ENCODE assay signal across 9 cellular contexts in genomic region chr10:73044378-73045285, GRCh38. TPM values are rescaled to one million over a fixed set of nuclear protein-coding genes. Genes with fewer than 3 reads are reported as not detected.
A peak's percentile ranks its signal among the peaks of the same experiment; 100 is the strongest.
DNase-seq lines count a peak whose midpoint lies in the region; ATAC-seq and TF ChIP-seq lines count a peak whose summit lies in the region.
"Had no signal": no experiment of that assay in that cellular context is flagged by ENCODE, and none has a peak within 500 bp of the region (broad histone marks: within the 10 kb centered on the region; RNA-seq: fewer than 3 reads in every experiment).

No MANE protein-coding gene starts in this region.

- CTCF ChIA-PET in SK-N-SH (lab: Yijun Ruan, JAX), result no interaction called here
- CTCF ChIA-PET in naive thymus-derived CD4-positive, alpha-beta T cell (lab: Charles Lee), result interaction anchor here (0.7 kb wide), 1 partner anchor 104 kb away, joined by 3 read pairs; no protein-coding TSS in a partner anchor

- H4K20me1 ChIP-seq in SK-N-SH (ENCODE audit: insufficient read depth), result no peaks in the 10 kb centered on the region

- intact Hi-C loops in naive thymus-derived CD4-positive, alpha-beta T cell (cut with micrococcal nuclease), result no loop called here

- H3K36me3 Mint-ChIP-seq in naive thymus-derived CD4-positive, alpha-beta T cell, result peaks cover 3 to 36% (median 14%) of the 10 kb centered on the region in 5 donors

- TF ChIP-seq CTCF in SK-N-SH (IDR thresholded peaks at IDR 0.05) (no peak), foreskin fibroblast (IDR thresholded peaks at IDR 0.05; ENCODE audit: low read depth, low read length) (no peak)

- peaks cover 30% of the 10 kb centered on the region for H3F3A ChIP-seq in SK-N-SH (replicated peaks; ENCODE audit: insufficient read depth)

- H3K27me3 ChIP-seq in SK-N-SH (ENCODE audit: insufficient read depth), result no peaks in the 10 kb centered on the region
- H3K27me3 ChIP-seq in naive thymus-derived CD4-positive, alpha-beta T cell (ENCODE audit: control insufficient read depth in 2 of 2, insufficient read depth in 2 of 2, low read length in 2 of 2), result no peaks in the 10 kb centered on the region

- 52% methylated on average over 7 of the region's 7 CpGs for WGBS in SK-N-SH (ENCODE audit: low lambda C conversion rate)

- TF ChIP-seq EP300 in SK-N-SH (IDR thresholded peaks at IDR 0.05; ENCODE audit: borderline replicate concordance in 1 of 2, low read depth in 1 of 2, low read length in 1 of 2), result no peak

- no peaks in the 10 kb centered on the region for H3K9me3 ChIP-seq in SK-N-SH
- no peaks in the 10 kb centered on the region for H3K9me3 ChIP-seq in naive thymus-derived CD4-positive, alpha-beta T cell (ENCODE audit: control insufficient read depth in 2 of 3, low read length in 3 of 3)

- peaks cover 0 to 20% of the 10 kb centered on the region in 2 experiments; a peak in 2 of 4 replicates for H3K4me1 ChIP-seq in SK-N-SH (ENCODE audit: control insufficient read depth in 1 of 2, insufficient read depth in 2 of 2, low read depth in 1 of 2, low read length in 1 of 2)
- no peaks in the 10 kb centered on the region for H3K4me1 ChIP-seq in naive thymus-derived CD4-positive, alpha-beta T cell (ENCODE audit: control insufficient read depth in 2 of 2, insufficient read depth in 2 of 2, low read length in 2 of 2)

- H3K4me2 ChIP-seq in SK-N-SH, result peak overlapping the region; percentile 43; the same call in 1 of the 2 replicates

- no peaks in the 10 kb centered on the region; the same call in 1 of the 2 replicates for H3K79me2 ChIP-seq in SK-N-SH (ENCODE audit: insufficient read depth)

- TF ChIP-seq RAD21 in SK-N-SH (IDR thresholded peaks at IDR 0.05; ENCODE audit: low read length), result no peak

- H3K4me3 ChIP-seq in SK-N-SH (ENCODE audit: low read depth in 2 of 2, low read length in 1 of 2) (no peak overlapping the region), foreskin fibroblast (ENCODE audit: low read depth in 1 of 2, low read length in 2 of 2) (no peak overlapping the region)
- no peak overlapping the region for H3K4me3 ChIP-seq in naive thymus-derived CD4-positive, alpha-beta T cell (ENCODE audit: low read length)

- in situ Hi-C loops in G401 (cut with HindIII; ENCODE audit: low sequenced_read_pairs), result no loop called here

- H3K9me2 ChIP-seq in SK-N-SH, result no peaks in the 10 kb centered on the region

- POLR2A ChIA-PET in SK-N-SH (lab: Yijun Ruan, JAX), result no interaction called here
- POLR2A ChIA-PET in naive thymus-derived CD4-positive, alpha-beta T cell (lab: Charles Lee), result interaction anchor here (0.7 kb wide), 1 partner anchor 57 kb away, joined by 3 read pairs; no protein-coding TSS in a partner anchor

- ATAC-seq in naive thymus-derived CD4-positive, alpha-beta T cell, result no peak

- H3K27me3 Mint-ChIP-seq in naive thymus-derived CD4-positive, alpha-beta T cell, result no peaks in the 10 kb centered on the region

- H3K9ac ChIP-seq in SK-N-SH, result peak overlapping the region; percentile 31; the same call in 1 of the 2 replicates

- peaks cover 33 to 73% of the 10 kb centered on the region in 2 experiments for H3K36me3 ChIP-seq in SK-N-SH (replicated peaks in 1 of 2; ENCODE audit: control insufficient read depth in 1 of 2, insufficient read depth in 2 of 2, low read length in 1 of 2)
- peaks cover 0 to 18% (median 4%) of the 10 kb centered on the region in 3 experiments for H3K36me3 ChIP-seq in naive thymus-derived CD4-positive, alpha-beta T cell (ENCODE audit: control insufficient read depth in 2 of 3, insufficient read depth in 3 of 3, low read length in 3 of 3)

- peak; percentile 62 for DNase-seq in GM04503 (ENCODE audit: low read depth)
- no peak for DNase-seq in SK-N-SH
- DNase-seq in foreskin fibroblast, result peak; percentile 66 to 80
- peak; percentile 11 for DNase-seq in putamen (ENCODE audit: low spot score)
- no peak for DNase-seq in NCI-H1694 treated with DMSO at 0.1 percent for 48 hours (lab: John Stamatoyannopoulos, UW)
- no peak for DNase-seq in G401 (ENCODE audit: low spot score)
- DNase-seq in NK-92 treated with Interleukin-12 subunit alpha and Interleukin-12 subunit beta, amount 100 ng/mL, for 24 hours (lab: John Stamatoyannopoulos, UW), result no peak
- DNase-seq in naive thymus-derived CD4-positive, alpha-beta T cell, result no peak
- DNase-seq: stimulated activated CD4-positive, alpha-beta T cell treated with anti-CD3 and anti-CD28 coated beads, Interleukin-4, amount 100 ng/mL, for 1 hour had no signal

- peaks cover 0 to 10% (median 0%) of the 10 kb centered on the region in 7 donors for H3K4me1 Mint-ChIP-seq in naive thymus-derived CD4-positive, alpha-beta T cell

- H3K4me3 Mint-ChIP-seq in naive thymus-derived CD4-positive, alpha-beta T cell, result no peak overlapping the region

- no peak overlapping the region for H2AFZ ChIP-seq in SK-N-SH (ENCODE audit: low read depth)

- no peak overlapping the region for H3K27ac Mint-ChIP-seq in naive thymus-derived CD4-positive, alpha-beta T cell

- H3K9me3 Mint-ChIP-seq in naive thymus-derived CD4-positive, alpha-beta T cell, result no peaks in the 10 kb centered on the region

- peak overlapping the region; percentile 48 to 75 for H3K27ac ChIP-seq in SK-N-SH (ENCODE audit: low read depth in 2 of 2, low read length in 1 of 2)
- H3K27ac ChIP-seq in naive thymus-derived CD4-positive, alpha-beta T cell (ENCODE audit: low read depth, low read length), result no peak overlapping the region

TF ChIP-seq in SK-N-SH, 30 proteins besides CTCF, POLR2A, EP300 and RAD21 (continues in another document):
- peak; percentile 63; the same call in 1 of the 2 replicates for TF ChIP-seq ELF1 (IDR thresholded peaks at IDR 0.05)
- TF ChIP-seq CHD2 (IDR thresholded peaks at IDR 0.05; ENCODE audit: low read length, partially characterized antibody), result no peak
- no peak for TF ChIP-seq MXI1 (IDR thresholded peaks at IDR 0.05; ENCODE audit: low read depth, low read length)
- peak; percentile 54 for TF ChIP-seq TCF12 (IDR thresholded peaks at IDR 0.05)
- TF ChIP-seq REST (IDR thresholded peaks at IDR 0.05; ENCODE audit: low read depth, low read length), result no peak
- no peak for TF ChIP-seq FOXM1 (IDR thresholded peaks at IDR 0.05; ENCODE audit: low read depth)
- 0 out of 2 replicates have a peak, but pooled peaks have one; percentile 28 for TF ChIP-seq SIN3A (IDR thresholded peaks at IDR 0.05; ENCODE audit: borderline replicate concordance, low read depth, low read length)
- TF ChIP-seq TAF1 (IDR thresholded peaks at IDR 0.05; ENCODE audit: borderline replicate concordance, low read depth, low read length), result no peak
- TF ChIP-seq YY1 (IDR thresholded peaks at IDR 0.05; ENCODE audit: low read depth), result no peak
- TF ChIP-seq JUND (IDR thresholded peaks at IDR 0.05), result peak; percentile 67; the same call in 1 of the 2 replicates
- TF ChIP-seq IRF3 (IDR thresholded peaks at IDR 0.05; ENCODE audit: low read depth, low read length), result no peak
- TF ChIP-seq MEF2A (IDR thresholded peaks at IDR 0.05; ENCODE audit: borderline replicate concordance, low read depth), result no peak
- 0 out of 2 replicates have a peak, but pooled peaks have one; percentile 12 for TF ChIP-seq POLR2AphosphoS5 (IDR thresholded peaks at IDR 0.05; ENCODE audit: low read depth, low read length)
- TF ChIP-seq GABPA (IDR thresholded peaks at IDR 0.05; ENCODE audit: low read depth), result no peak

RNA-seq across cellular contexts. Expression of gene P4HA1, which starts 52.0 kb away (rescaled TPM):
- polyA plus RNA-seq in SK-N-SH (2012; rRNA removed), result 34.8 and 52.0 TPM in 2 replicates
- polyA plus RNA-seq in SK-N-SH (2012; cell fraction: cytosol; rRNA removed), result 61.8 and 71.5 TPM in 2 replicates
- 14.7 and 39.7 TPM in 2 replicates for polyA plus RNA-seq in SK-N-SH (2012; cell fraction: nucleus; rRNA removed)
- 49.0 and 62.2 TPM in 2 replicates for total RNA-seq in G401 (2014; rRNA removed; shearing (Covaris generic))
- total RNA-seq in naive thymus-derived CD4-positive, alpha-beta T cell, result 10 to 100 TPM; 10.5 to 74.7 (median 14.7) TPM
- 10 to 100 TPM; 13.4 to 16.8 TPM for polyA plus RNA-seq in naive thymus-derived CD4-positive, alpha-beta T cell

Comparison
In these comparisons a context has a peak if more than half of its experiments do, and no peak if none do; other contexts are left out.
1. DNase-seq: peak in GM04503 (single experiment), foreskin fibroblast (2 of 2) and putamen (single experiment); none in SK-N-SH (single experiment), NCI-H1694 treated with DMSO at 0.1 percent for 48 hours (single experiment), G401 (single experiment), NK-92 treated with Interleukin-12 subunit alpha and Interleukin-12 subunit beta, amount 100 ng/mL, for 24 hours (single experiment) and naive thymus-derived CD4-positive, alpha-beta T cell (0 of 9).